11 cellular contexts compared by ENCODE assay signal in the genomic region with DNA sequence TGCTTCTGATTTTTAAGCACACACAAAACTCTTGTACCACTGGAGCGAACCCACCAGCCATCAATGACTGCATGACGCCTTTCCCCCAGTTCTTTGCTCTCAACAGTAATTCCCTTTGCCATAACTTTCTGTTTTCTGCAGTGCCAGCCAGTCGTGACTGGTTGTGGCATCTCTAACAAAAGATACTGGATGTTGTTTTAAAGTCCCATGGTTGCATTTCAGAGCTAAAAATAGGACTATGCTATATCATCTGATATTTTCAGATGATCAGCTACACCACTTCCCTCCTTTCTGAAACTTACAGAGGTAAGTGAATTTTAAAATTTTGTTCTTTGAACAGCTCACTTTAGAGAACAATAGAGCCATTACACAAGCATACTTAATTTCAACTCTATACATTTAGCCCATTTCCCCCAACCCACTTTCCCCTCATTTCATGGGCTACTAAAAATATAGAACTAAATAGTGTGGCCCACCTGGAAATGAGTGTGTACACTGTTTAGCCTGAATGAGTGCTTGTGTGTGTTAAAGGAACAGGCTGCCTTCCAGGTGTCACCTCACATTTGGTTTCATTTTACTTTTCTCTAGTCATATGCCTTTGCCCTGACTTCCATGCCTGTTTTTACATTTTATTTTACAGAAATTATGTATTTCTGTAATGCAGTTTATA.
DNase-seq lines count a peak whose midpoint lies in the region; ATAC-seq and TF ChIP-seq lines count a peak whose summit lies in the region.
"Had no signal": no experiment of that assay in that cellular context is flagged by ENCODE, and none has a peak within 500 bp of the region (broad histone marks: within the 10 kb centered on the region; RNA-seq: fewer than 3 reads in every experiment).

No MANE protein-coding gene starts in this region.

- H3K27ac ChIP-seq in IMR-90 (ENCODE audit: insufficient read depth, low read length), result no peak overlapping the region
- H3K27ac ChIP-seq: hepatocyte had no signal

- no peaks in the 10 kb centered on the region for H3K27me3 Mint-ChIP-seq in chondrocyte (ENCODE audit: low read depth)

- intact Hi-C loops in IMR-90 (cut with micrococcal nuclease), result no loop called here

- no peaks in the 10 kb centered on the region for H3K36me3 Mint-ChIP-seq in chondrocyte (ENCODE audit: low read depth)

- no peaks in the 10 kb centered on the region for H4K20me1 ChIP-seq in IMR-90 (ENCODE audit: insufficient read depth, low read length)

- dilution Hi-C loops in IMR-90 (cut with HindIII; ENCODE audit: low sequenced_read_pairs, unreplicated experiment), result no loop called here

- H3K79me1 ChIP-seq in IMR-90 (ENCODE audit: low read depth in 1 of 2, low read length in 2 of 2), result no peaks in the 10 kb centered on the region

- no peak overlapping the region for H4K5ac ChIP-seq in IMR-90 (ENCODE audit: low read depth, low read length)

- H3K4ac ChIP-seq in IMR-90 (ENCODE audit: low read depth, low read length), result no peak overlapping the region

- no peak overlapping the region for H3K18ac ChIP-seq in IMR-90 (ENCODE audit: low read depth, low read length)

- DNase-seq in GM10248 (ENCODE audit: extremely low spot score) (peak; percentile 23), IMR-90 (no peak), amniotic stem cell (lab: John Stamatoyannopoulos, UW) (no peak), DMS153 treated with DMSO at 0.1 percent for 48 hours (lab: John Stamatoyannopoulos, UW; ENCODE audit: unreplicated experiment) (no peak), GM19240 (ENCODE audit: insufficient read length, low spot score) (no peak), chondrocyte (ENCODE audit: low spot score) (no peak)
- DNase-seq: activated CD4-positive, alpha-beta T cell treated with anti-CD3 and anti-CD28 coated beads for 4 hours had no signal

- POLR2A ChIA-PET in GM10248 (lab: Yijun Ruan, JAX), result no interaction called here
- POLR2A ChIA-PET in IMR-90 (lab: Charles Lee; ENCODE audit: unreplicated experiment), result no interaction called here

- no peak overlapping the region for H2AK5ac ChIP-seq in IMR-90 (ENCODE audit: low read depth, low read length)

- no peak overlapping the region for H2AFZ ChIP-seq in IMR-90 (replicated peaks; ENCODE audit: low read length, poor library complexity)
- H2AFZ ChIP-seq: hepatocyte had no signal

- H2BK20ac ChIP-seq in IMR-90 (ENCODE audit: low read depth, low read length), result no peak overlapping the region

- H3K27ac Mint-ChIP-seq in chondrocyte (ENCODE audit: unreplicated experiment), result no peak overlapping the region

- no peaks in the 10 kb centered on the region for H3K9me3 ChIP-seq in IMR-90 (ENCODE audit: control insufficient read depth, insufficient read depth, low read length)

- H2BK5ac ChIP-seq in IMR-90 (ENCODE audit: low read depth, low read length, poor library complexity, severe bottlenecking), result no peak overlapping the region

- TF ChIP-seq POLR2A in IMR-90 (IDR thresholded peaks at IDR 0.05; ENCODE audit: low read depth, low read length), result no peak

- peaks cover 7% of the 10 kb centered on the region for H3K4me1 Mint-ChIP-seq in chondrocyte (ENCODE audit: low read depth)
- H3K4me1 Mint-ChIP-seq: central memory CD8-positive, alpha-beta T cell had no signal

- ATAC-seq in GM19023 (IDR thresholded peaks at IDR 0.05; ENCODE audit: unreplicated experiment), result peak; percentile 82
- peak; percentile 79 for ATAC-seq in HG02798 (IDR thresholded peaks at IDR 0.05; ENCODE audit: poor library complexity, unreplicated experiment)
- ATAC-seq in IMR-90 (ENCODE audit: low read depth), result no peak

- no peaks in the 10 kb centered on the region for H3K9me3 Mint-ChIP-seq in chondrocyte (ENCODE audit: low read depth)
- H3K9me3 Mint-ChIP-seq: central memory CD8-positive, alpha-beta T cell had no signal

- no peak overlapping the region for H3K4me3 ChIP-seq in IMR-90 (ENCODE audit: insufficient read depth, low read depth, low read length)
- H3K4me3 ChIP-seq: hepatocyte had no signal

- TF ChIP-seq CTCF in GM10248 (IDR thresholded peaks at IDR 0.05; ENCODE audit: control extremely low read depth, extremely low read depth, low read depth, missing control alignments) (no peak), IMR-90 (conservative IDR thresholded peaks at IDR 0.05; ENCODE audit: low read depth, low read length) (no peak), chondrocyte (IDR thresholded peaks at IDR 0.05) (no peak)

- no peak overlapping the region for H3K23ac ChIP-seq in IMR-90 (ENCODE audit: low read depth, low read length)

- no peak overlapping the region for H3K14ac ChIP-seq in IMR-90 (replicated peaks; ENCODE audit: low read depth, low read length)

- no peak overlapping the region for H3K56ac ChIP-seq in IMR-90 (ENCODE audit: extremely low read depth, insufficient read depth, low read length)

- H3K4me1 ChIP-seq in IMR-90 (ENCODE audit: control insufficient read depth, insufficient read depth, low read length), result no peaks in the 10 kb centered on the region

- H3K9ac ChIP-seq in IMR-90 (ENCODE audit: low read depth, low read length), result no peak overlapping the region

- BruUV-seq in IMR-90 (replicated peaks; lab: Mats Ljungman, UMichigan), result no TSS peak

- H4K91ac ChIP-seq in IMR-90 (ENCODE audit: insufficient read depth, low read depth, low read length), result no peak overlapping the region

- no peaks in the 10 kb centered on the region for H3K27me3 ChIP-seq in IMR-90 (ENCODE audit: control insufficient read depth, insufficient read depth, low read length)
- H3K27me3 ChIP-seq: hepatocyte had no signal

- no CpG with 5 or more reads among the region's 3 CpGs for WGBS in IMR-90 (ENCODE audit: extremely low coverage in 2 of 2, insufficient read length in 1 of 2), 2 experiments

- no peak overlapping the region for H4K8ac ChIP-seq in IMR-90 (ENCODE audit: low read depth in 2 of 2, low read length in 2 of 2)

- H3K4me2 ChIP-seq in IMR-90 (ENCODE audit: low read depth, low read length), result peak overlapping the region; percentile 16; the same call in 1 of the 2 replicates
- H3K4me2 ChIP-seq: hepatocyte had no signal

- CTCF ChIA-PET in GM10248 (lab: Yijun Ruan, JAX), result interaction anchor here (1.0 to 1.7 kb wide), 5 partner anchors 9 to 122 kb away, joined by 3 to 5 read pairs (median 3); no protein-coding TSS in a partner anchor
- CTCF ChIA-PET in IMR-90 (lab: Yijun Ruan, JAX), result no interaction called here

- H2BK120ac ChIP-seq in IMR-90 (ENCODE audit: low read depth, low read length), result no peak overlapping the region

- TF ChIP-seq RAD21 in IMR-90 (IDR thresholded peaks at IDR 0.05; ENCODE audit: low read length), result no peak

- in situ Hi-C loops in IMR-90 (cut with MboI; ENCODE audit: low sequenced_read_pairs), result loop anchor here (10.0 to 25.0 kb wide), 2 partner anchors 231 to 419 kb away; no protein-coding TSS in a partner anchor

- H3K36me3 ChIP-seq in IMR-90 (ENCODE audit: control insufficient read depth, insufficient read depth, low read length), result no peaks in the 10 kb centered on the region

- H2AK9ac ChIP-seq in IMR-90 (replicated peaks; ENCODE audit: low read depth, low read length, poor library complexity), result no peak overlapping the region

- H3K9me1 ChIP-seq in IMR-90 (ENCODE audit: insufficient read depth, low read length), result no peaks in the 10 kb centered on the region

- H2BK15ac ChIP-seq in IMR-90 (ENCODE audit: low read depth, low read length), result no peak overlapping the region

- H3K4me3 Mint-ChIP-seq in chondrocyte (ENCODE audit: unreplicated experiment), result no peak overlapping the region
- H3K4me3 Mint-ChIP-seq: central memory CD8-positive, alpha-beta T cell had no signal

TF ChIP-seq in IMR-90, 13 proteins besides CTCF, POLR2A, EP300 and RAD21:
- TF ChIP-seq, protein P1, sequence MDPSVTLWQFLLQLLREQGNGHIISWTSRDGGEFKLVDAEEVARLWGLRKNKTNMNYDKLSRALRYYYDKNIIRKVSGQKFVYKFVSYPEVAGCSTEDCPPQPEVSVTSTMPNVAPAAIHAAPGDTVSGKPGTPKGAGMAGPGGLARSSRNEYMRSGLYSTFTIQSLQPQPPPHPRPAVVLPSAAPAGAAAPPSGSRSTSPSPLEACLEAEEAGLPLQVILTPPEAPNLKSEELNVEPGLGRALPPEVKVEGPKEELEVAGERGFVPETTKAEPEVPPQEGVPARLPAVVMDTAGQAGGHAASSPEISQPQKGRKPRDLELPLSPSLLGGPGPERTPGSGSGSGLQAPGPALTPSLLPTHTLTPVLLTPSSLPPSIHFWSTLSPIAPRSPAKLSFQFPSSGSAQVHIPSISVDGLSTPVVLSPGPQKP (IDR thresholded peaks at IDR 0.05; ENCODE audit: borderline replicate concordance, low read depth, low read length), result no peak
- TF ChIP-seq MAFK (IDR thresholded peaks at IDR 0.05; ENCODE audit: low read depth, low read length), result no peak
- no peak for TF ChIP-seq RCOR1 (IDR thresholded peaks at IDR 0.05; ENCODE audit: insufficient replicate concordance, low read length)
- TF ChIP-seq MXI1 (IDR thresholded peaks at IDR 0.05; ENCODE audit: borderline replicate concordance, low read depth, low read length), result no peak
- TF ChIP-seq FOS (IDR thresholded peaks at IDR 0.05; ENCODE audit: low read depth, low read length), result no peak
- TF ChIP-seq BHLHE40 (IDR thresholded peaks at IDR 0.05; ENCODE audit: low read depth, low read length), result no peak
- no peak for TF ChIP-seq CHD1 (IDR thresholded peaks at IDR 0.05; ENCODE audit: low read depth, low read length)
- TF ChIP-seq MAZ (IDR thresholded peaks at IDR 0.05; ENCODE audit: borderline replicate concordance, low read depth, low read length), result no peak
- no peak for TF ChIP-seq CEBPB (IDR thresholded peaks at IDR 0.05; ENCODE audit: low read depth, low read length)
- TF ChIP-seq SMC3 (IDR thresholded peaks at IDR 0.05; ENCODE audit: low read depth, low read length), result no peak
- no peak for TF ChIP-seq RFX5 (IDR thresholded peaks at IDR 0.05; ENCODE audit: low read depth, low read length)
- TF ChIP-seq NFE2L2 (IDR thresholded peaks at IDR 0.05; ENCODE audit: low read depth, low read length), result no peak
- TF ChIP-seq USF2 (IDR thresholded peaks at IDR 0.05; ENCODE audit: low read depth, low read length), result no peak
